Comparison of ENCODE assay signal across 1 cellular context in genomic region chr2:127646487-127647241, GRCh38.
TF ChIP-seq lines count a peak whose summit lies in the region.

No MANE protein-coding gene starts in this region.

TF ChIP-seq in endothelial cell of umbilical vein, 7 proteins besides CTCF, POLR2A, EP300 and RAD21 (continued from another document):
- TF ChIP-seq JUN (IDR thresholded peaks at IDR 0.05; ENCODE audit: borderline replicate concordance, insufficient read depth, insufficient read length, low read depth) = no peak
